Comparison of ENCODE assay signal across 27 cellular contexts in genomic region chr7:36532981-36533499, GRCh38.
"Had no signal": no experiment of that assay in that cellular context is flagged by ENCODE, and none has a peak within 500 bp of the region (broad histone marks: within the 10 kb centered on the region; RNA-seq: fewer than 3 reads in every experiment).

No MANE protein-coding gene starts in this region.

- H3K9ac ChIP-seq: neural progenitor cell had no signal

- H3K4me3 ChIP-seq: neural progenitor cell, pancreas, prostate gland, right lobe of liver, sigmoid colon, suprapubic skin, testis, tibial artery, transverse colon, upper lobe of right lung, uterus had no signal

- ATAC-seq: naive thymus-derived CD8-positive, alpha-beta T cell; natural killer cell treated with Interleukin-12 subunit alpha and Interleukin-12 subunit beta and Interleukin-15 and Interleukin-18, amount 100 ng/mL, for 72 hours; pancreas; right cardiac atrium; stimulated activated memory B cell treated with anti-CD40 and anti-IgM and Interleukin-4, amounts not matched to agents 10 μg/mL and 1 μg/mL and 100 μg/mL, for 72 hours; stimulated activated naive CD8-positive, alpha-beta T cell treated with anti-CD3 and anti-CD28 coated beads, Interleukin-15, amount 100 ng/mL, for 72 hours; stimulated activated naive CD8-positive, alpha-beta T cell treated with anti-CD3 and anti-CD28 coated beads, Interleukin-15, Interleukin-2, amounts not matched to agents 100 U/mL and 50 U/mL, for 24 hours; upper lobe of right lung had no signal

- H3K9me3 ChIP-seq: pancreas, prostate gland, right lobe of liver, sigmoid colon, suprapubic skin, testis, tibial artery, transverse colon, upper lobe of right lung, uterus had no signal

- H3K36me3 ChIP-seq: neural progenitor cell, pancreas, prostate gland, right lobe of liver, sigmoid colon, suprapubic skin, tibial artery, transverse colon, upper lobe of right lung, uterus had no signal

- H3K27ac ChIP-seq: neural progenitor cell, pancreas, prostate gland, right lobe of liver, sigmoid colon, suprapubic skin, testis, tibial artery, transverse colon, upper lobe of right lung, uterus had no signal

- H3K27me3 ChIP-seq: neural progenitor cell, pancreas, right lobe of liver, sigmoid colon, suprapubic skin, testis, tibial artery, transverse colon, upper lobe of right lung, uterus had no signal

- H3K4me2 ChIP-seq: neural progenitor cell had no signal

- DNase-seq: naive B cell; naive thymus-derived CD8-positive, alpha-beta T cell; nephron progenitor cell; occipital lobe; pancreas; right cardiac atrium; right lobe of liver; sigmoid colon; small intestine; stimulated activated CD4-positive, alpha-beta T cell treated with anti-CD3 and anti-CD28 coated beads, Interleukin-1b, Interleukin-23, amount 100 ng/mL, for 48 hours; stimulated activated CD4-positive, alpha-beta T cell treated with anti-CD3 and anti-CD28 coated beads, Interleukin-4, amount 100 ng/mL, for 1 hour; stimulated activated CD4-positive, alpha-beta T cell treated with anti-CD3 and anti-CD28 coated beads, Interleukin-4, amount 100 ng/mL, for 4 hours; stimulated activated CD8-positive, alpha-beta memory T cell treated with anti-CD3 and anti-CD28 coated beads, Interleukin-4, amount 100 ng/mL, for 48 hours; stimulated activated naive CD4-positive, alpha-beta T cell; stimulated activated naive CD8-positive, alpha-beta T cell treated with anti-CD3 and anti-CD28 coated beads, Interleukin-15, amount 100 ng/mL, for 72 hours; stimulated activated naive CD8-positive, alpha-beta T cell treated with anti-CD3 and anti-CD28 coated beads, Interleukin-15, Interleukin-2, amounts not matched to agents 100 U/mL and 50 U/mL, for 24 hours; substantia nigra; testis; tibial artery; transverse colon; upper lobe of right lung; uterus had no signal
